ENCODE assay signal across 22 cellular contexts in the genomic region with DNA sequence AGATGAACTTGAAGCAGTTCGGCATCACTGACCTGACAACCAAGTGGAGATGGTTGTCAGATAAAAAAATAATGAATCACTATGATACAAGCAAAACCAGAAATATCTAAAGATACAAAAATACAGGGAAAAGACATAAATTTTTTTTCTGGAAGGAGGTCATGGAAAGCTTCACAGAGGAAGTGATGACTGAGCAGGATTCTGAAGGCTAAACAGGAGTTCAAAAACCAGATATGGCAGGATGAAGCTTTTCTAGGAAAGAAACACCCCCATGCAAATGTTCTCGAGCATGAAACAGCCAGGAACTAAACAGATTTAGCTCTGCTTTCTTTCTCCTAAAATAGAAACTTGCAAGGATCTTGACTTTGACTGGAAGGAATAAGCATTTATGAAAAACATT.
DNase-seq lines count a peak whose midpoint lies in the region; ATAC-seq and TF ChIP-seq lines count a peak whose summit lies in the region.
"Had no signal": no experiment of that assay in that cellular context is flagged by ENCODE, and none has a peak within 500 bp of the region (broad histone marks: within the 10 kb centered on the region; RNA-seq: fewer than 3 reads in every experiment).

No MANE protein-coding gene starts in this region.

- H4K8ac ChIP-seq in IMR-90 (ENCODE audit: low read depth in 2 of 2, low read length in 2 of 2), result peak overlapping the region in 1 of 2 experiments; percentile 30; a peak in 1 of 4 replicates

- no peak for DNase-seq in CD8-positive, alpha-beta T cell
- DNase-seq in IMR-90 (no peak), cardiac fibroblast (ENCODE audit: low read depth in 2 of 2) (peak; percentile 34 to 54), kidney tubule cell (ENCODE audit: low spot score) (peak; percentile 29), NCI-H510A treated with DMSO at 0.1 percent for 48 hours (lab: John Stamatoyannopoulos, UW) (no peak), HAP-1 (ENCODE audit: low spot score in 2 of 2) (no peak)
- DNase-seq in activated CD8-positive, alpha-beta T cell treated with anti-CD3 and anti-CD28 coated beads for 36 hours, result no peak
- DNase-seq: ACHN; activated CD4-positive, CD25-positive, alpha-beta regulatory T cell; activated CD8-positive, alpha-beta T cell treated with anti-CD3 and anti-CD28 coated beads, Interleukin-2, amount 10 ng/mL, durations not matched to agents 7 days and 5 days; activated T-cell treated with anti-CD3 and anti-CD28 coated beads, Interleukin-2, amount 50 U/mL, for 1 hour; DMS 273 treated with DMSO at 0.1 percent for 48 hours; effector memory CD4-positive, alpha-beta T cell; head of caudate nucleus; NCI-H1048; NCI-H1930; NCI-H2227 treated with DMSO at 0.1 percent for 48 hours; right cardiac atrium; SK-N-SH; stimulated activated naive B cell treated with anti-CD40 and anti-IgM and Interleukin-4, amounts not matched to agents 10 μg/mL and 1 μg/mL and 100 μg/mL, for 72 hours had no signal

- H3K27ac Mint-ChIP-seq in CD8-positive, alpha-beta T cell, result peak overlapping the region; percentile 11
- no peak overlapping the region for H3K27ac Mint-ChIP-seq in activated CD8-positive, alpha-beta T cell treated with anti-CD3 and anti-CD28 coated beads for 36 hours
- H3K27ac Mint-ChIP-seq: activated CD8-positive, alpha-beta T cell treated with anti-CD3 and anti-CD28 coated beads, Interleukin-2, amount 10 ng/mL, durations not matched to agents 7 days and 5 days; stimulated activated naive B cell treated with anti-CD40 and anti-IgM and Interleukin-4, amounts not matched to agents 10 μg/mL and 1 μg/mL and 100 μg/mL, for 72 hours had no signal

- H3K4me1 Mint-ChIP-seq in CD8-positive, alpha-beta T cell (ENCODE audit: low read depth), result peaks cover 5% of the 10 kb centered on the region
- H3K4me1 Mint-ChIP-seq in activated CD8-positive, alpha-beta T cell treated with anti-CD3 and anti-CD28 coated beads for 36 hours (ENCODE audit: low read depth), result peaks cover 10% of the 10 kb centered on the region
- H3K4me1 Mint-ChIP-seq: stimulated activated naive B cell treated with anti-CD40 and anti-IgM and Interleukin-4, amounts not matched to agents 10 μg/mL and 1 μg/mL and 100 μg/mL, for 72 hours had no signal

- dilution Hi-C loops in IMR-90 (cut with HindIII; ENCODE audit: low sequenced_read_pairs, unreplicated experiment), result no loop called here

- H2BK15ac ChIP-seq in IMR-90 (ENCODE audit: low read depth, low read length), result no peak overlapping the region

- ATAC-seq in CD8-positive, alpha-beta T cell, result no peak
- ATAC-seq in IMR-90 (ENCODE audit: low read depth) (no peak), GM19397 (IDR thresholded peaks at IDR 0.05; ENCODE audit: unreplicated experiment) (no peak)
- ATAC-seq in activated CD8-positive, alpha-beta T cell treated with anti-CD3 and anti-CD28 coated beads for 36 hours, result no peak
- ATAC-seq: activated CD8-positive, alpha-beta T cell treated with anti-CD3 and anti-CD28 coated beads, Interleukin-2, amount 10 ng/mL, durations not matched to agents 7 days and 5 days; right cardiac atrium; stimulated activated naive B cell treated with anti-CD40 and anti-IgM and Interleukin-4, amounts not matched to agents 10 μg/mL and 1 μg/mL and 100 μg/mL, for 72 hours had no signal

- H3K4ac ChIP-seq in IMR-90 (ENCODE audit: low read depth, low read length), result no peak overlapping the region

- no peak overlapping the region for H2AK9ac ChIP-seq in IMR-90 (replicated peaks; ENCODE audit: low read depth, low read length, poor library complexity)

- peak overlapping the region; percentile 5; the same call in 1 of the 2 replicates for H3K4me2 ChIP-seq in IMR-90 (ENCODE audit: low read depth, low read length)
- H3K4me2 ChIP-seq: SK-N-SH had no signal

- intact Hi-C loops in CD8-positive, alpha-beta T cell (cut with DNase I, micrococcal nuclease), result no loop called here
- intact Hi-C loops in IMR-90 (cut with micrococcal nuclease), result no loop called here
- intact Hi-C loops in activated CD8-positive, alpha-beta T cell treated with anti-CD3 and anti-CD28 coated beads for 36 hours (cut with micrococcal nuclease), result no loop called here

- no peak overlapping the region for H3K27ac ChIP-seq in CD8-positive, alpha-beta T cell (ENCODE audit: low read depth, low read length)
- no peak overlapping the region for H3K27ac ChIP-seq in IMR-90 (ENCODE audit: insufficient read depth, low read length)
- H3K27ac ChIP-seq: C4-2B had no signal

- WGBS in IMR-90 (ENCODE audit: extremely low coverage in 2 of 2, insufficient read length in 1 of 2), 2 experiments, result no CpG with 5 or more reads among the region's 2 CpGs

- no peak overlapping the region for H2AFZ ChIP-seq in IMR-90 (replicated peaks; ENCODE audit: low read length, poor library complexity)

- CTCF ChIA-PET in CD8-positive, alpha-beta T cell (lab: Charles Lee), result no interaction called here
- CTCF ChIA-PET in IMR-90 (lab: Yijun Ruan, JAX), result no interaction called here
- CTCF ChIA-PET in activated CD8-positive, alpha-beta T cell treated with anti-CD3 and anti-CD28 coated beads for 36 hours (lab: Charles Lee), result interaction anchor here (0.8 to 1.3 kb wide), 3 partner anchors 16 to 166 kb away, joined by 3 to 5 read pairs (median 4); no protein-coding TSS in a partner anchor

- H2BK120ac ChIP-seq in IMR-90 (ENCODE audit: low read depth, low read length), result no peak overlapping the region

- no peak overlapping the region for H2AK5ac ChIP-seq in IMR-90 (ENCODE audit: low read depth, low read length)

- no peak overlapping the region for H4K91ac ChIP-seq in IMR-90 (ENCODE audit: insufficient read depth, low read depth, low read length)

- TF ChIP-seq CTCF in CD8-positive, alpha-beta T cell (IDR thresholded peaks at IDR 0.05), result no peak
- TF ChIP-seq CTCF in IMR-90 (conservative IDR thresholded peaks at IDR 0.05; ENCODE audit: low read depth, low read length), result no peak
- no peak for TF ChIP-seq CTCF in cardiac fibroblast (IDR thresholded peaks at IDR 0.05; ENCODE audit: low read depth, low read length)
- no peak for TF ChIP-seq CTCF in activated CD8-positive, alpha-beta T cell treated with anti-CD3 and anti-CD28 coated beads for 36 hours (IDR thresholded peaks at IDR 0.05)

- H2BK20ac ChIP-seq in IMR-90 (ENCODE audit: low read depth, low read length), result no peak overlapping the region

- H3K27me3 Mint-ChIP-seq in CD8-positive, alpha-beta T cell (ENCODE audit: low read depth), result no peaks in the 10 kb centered on the region
- no peaks in the 10 kb centered on the region for H3K27me3 Mint-ChIP-seq in activated CD8-positive, alpha-beta T cell treated with anti-CD3 and anti-CD28 coated beads for 36 hours

- H4K5ac ChIP-seq in IMR-90 (ENCODE audit: low read depth, low read length), result no peak overlapping the region

- peaks cover 2% of the 10 kb centered on the region for H3K9me3 Mint-ChIP-seq in CD8-positive, alpha-beta T cell
- H3K9me3 Mint-ChIP-seq in activated CD8-positive, alpha-beta T cell treated with anti-CD3 and anti-CD28 coated beads for 36 hours, result peaks cover 4% of the 10 kb centered on the region

- peaks cover 0 to 18% of the 10 kb centered on the region in 2 experiments; a peak in 2 of 4 replicates for H3K79me1 ChIP-seq in IMR-90 (ENCODE audit: low read depth in 1 of 2, low read length in 2 of 2)

- no peak for TF ChIP-seq POLR2A in IMR-90 (IDR thresholded peaks at IDR 0.05; ENCODE audit: low read depth, low read length)

- H3K27me3 ChIP-seq in CD8-positive, alpha-beta T cell (ENCODE audit: insufficient read depth, low read length), result no peaks in the 10 kb centered on the region
- H3K27me3 ChIP-seq in IMR-90 (ENCODE audit: control insufficient read depth, insufficient read depth, low read length), result no peaks in the 10 kb centered on the region
- H3K27me3 ChIP-seq in HAP-1 (ENCODE audit: low read depth), result 0 out of 2 replicates have a peak, but pooled peaks cover 3% of the 10 kb centered on the region

- POLR2A ChIA-PET in CD8-positive, alpha-beta T cell (lab: Charles Lee), result interaction anchor here (1.1 to 1.3 kb wide), 2 partner anchors 13 to 20 kb away, joined by 3 read pairs; no protein-coding TSS in a partner anchor
- POLR2A ChIA-PET in IMR-90 (lab: Charles Lee; ENCODE audit: unreplicated experiment), result no interaction called here
- POLR2A ChIA-PET in activated CD8-positive, alpha-beta T cell treated with anti-CD3 and anti-CD28 coated beads for 36 hours (lab: Charles Lee), result no interaction called here

- no peaks in the 10 kb centered on the region; the same call in 1 of the 2 replicates for H3K9me1 ChIP-seq in IMR-90 (ENCODE audit: insufficient read depth, low read length)

- no peak overlapping the region for H3K4me3 ChIP-seq in CD8-positive, alpha-beta T cell (ENCODE audit: low read depth, low read length)
- H3K4me3 ChIP-seq in IMR-90 (ENCODE audit: insufficient read depth, low read depth, low read length) (no peak overlapping the region), cardiac fibroblast (replicated peaks in 1 of 2; ENCODE audit: low read depth in 2 of 2, low read length in 2 of 2) (no peak overlapping the region), HAP-1 (no peak overlapping the region)

- no peaks in the 10 kb centered on the region; the same call in 1 of the 2 replicates for H4K20me1 ChIP-seq in IMR-90 (ENCODE audit: insufficient read depth, low read length)

- peak overlapping the region; percentile 63 for H2BK5ac ChIP-seq in IMR-90 (ENCODE audit: low read depth, low read length, poor library complexity, severe bottlenecking)

- in situ Hi-C loops in IMR-90 (cut with MboI; ENCODE audit: low sequenced_read_pairs), result no loop called here
- in situ Hi-C loops in HAP-1 (cut with MboI; ENCODE audit: low sequenced_read_pairs), result no loop called here

- H3K36me3 Mint-ChIP-seq in CD8-positive, alpha-beta T cell, result peaks cover 2% of the 10 kb centered on the region
- peaks cover 8% of the 10 kb centered on the region for H3K36me3 Mint-ChIP-seq in activated CD8-positive, alpha-beta T cell treated with anti-CD3 and anti-CD28 coated beads for 36 hours (ENCODE audit: low read depth)
- H3K36me3 Mint-ChIP-seq: stimulated activated naive B cell treated with anti-CD40 and anti-IgM and Interleukin-4, amounts not matched to agents 10 μg/mL and 1 μg/mL and 100 μg/mL, for 72 hours had no signal

- H3K56ac ChIP-seq in IMR-90 (ENCODE audit: extremely low read depth, insufficient read depth, low read length), result no peak overlapping the region

- H3K4me3 Mint-ChIP-seq in CD8-positive, alpha-beta T cell, result no peak overlapping the region
- no peak overlapping the region for H3K4me3 Mint-ChIP-seq in activated CD8-positive, alpha-beta T cell treated with anti-CD3 and anti-CD28 coated beads for 36 hours
- H3K4me3 Mint-ChIP-seq: activated CD8-positive, alpha-beta T cell treated with anti-CD3 and anti-CD28 coated beads, Interleukin-2, amount 10 ng/mL, durations not matched to agents 7 days and 5 days; stimulated activated naive B cell treated with anti-CD40 and anti-IgM and Interleukin-4, amounts not matched to agents 10 μg/mL and 1 μg/mL and 100 μg/mL, for 72 hours had no signal

- no peaks in the 10 kb centered on the region for H3K4me1 ChIP-seq in CD8-positive, alpha-beta T cell (ENCODE audit: insufficient read depth, low read length)
- peaks cover 4% of the 10 kb centered on the region; the same call in 1 of the 2 replicates for H3K4me1 ChIP-seq in IMR-90 (ENCODE audit: control insufficient read depth, insufficient read depth, low read length)
- H3K4me1 ChIP-seq in HAP-1, result no peaks in the 10 kb centered on the region

- no peak overlapping the region for H3K18ac ChIP-seq in IMR-90 (ENCODE audit: low read depth, low read length)

- no peak for TF ChIP-seq RAD21 in IMR-90 (IDR thresholded peaks at IDR 0.05; ENCODE audit: low read length)

- no peaks in the 10 kb centered on the region for H3K9me3 ChIP-seq in CD8-positive, alpha-beta T cell (ENCODE audit: low read length)
- H3K9me3 ChIP-seq in IMR-90 (ENCODE audit: control insufficient read depth, insufficient read depth, low read length), result no peaks in the 10 kb centered on the region; the same call in 1 of the 2 replicates
- H3K9me3 ChIP-seq in HAP-1, result no peaks in the 10 kb centered on the region
- H3K9me3 ChIP-seq: SK-N-SH had no signal

- no peak overlapping the region for H3K14ac ChIP-seq in IMR-90 (replicated peaks; ENCODE audit: low read depth, low read length)

- no TSS peak for BruUV-seq in IMR-90 (replicated peaks; lab: Mats Ljungman, UMichigan)

- H3K23ac ChIP-seq in IMR-90 (ENCODE audit: low read depth, low read length), result no peak overlapping the region

- no peak overlapping the region for H3K9ac ChIP-seq in IMR-90 (ENCODE audit: low read depth, low read length)
- H3K9ac ChIP-seq: SK-N-SH had no signal

- no peaks in the 10 kb centered on the region for H3K36me3 ChIP-seq in CD8-positive, alpha-beta T cell (ENCODE audit: insufficient read depth, low read length)
- H3K36me3 ChIP-seq in IMR-90 (ENCODE audit: control insufficient read depth, insufficient read depth, low read length) (peaks cover 2% of the 10 kb centered on the region; the same call in 1 of the 2 replicates), HAP-1 (replicated peaks) (no peaks in the 10 kb centered on the region)

Comparison
In these comparisons a context has a peak if more than half of its experiments do, and no peak if none do; other contexts are left out.
1. DNase-seq: peak in cardiac fibroblast (2 of 2) and kidney tubule cell (single experiment); none in CD8-positive, alpha-beta T cell (0 of 7), IMR-90 (single experiment), NCI-H510A treated with DMSO at 0.1 percent for 48 hours (single experiment), HAP-1 (0 of 2) and activated CD8-positive, alpha-beta T cell treated with anti-CD3 and anti-CD28 coated beads for 36 hours (single experiment).